In genomic region chr20:23361651-23362391, GRCh38 we compare ENCODE assay signal across 1 cellular context.
TF ChIP-seq lines count a peak whose summit lies in the region.

Gene GZF1 (plus strand): TSS chr20:23362182. CDS start chr20:23364384, 2,202 bp downstream.

TF ChIP-seq in HepG2, 621 proteins besides CTCF, POLR2A, EP300 and RAD21 (continued from another document and continues in another):
- TF ChIP-seq GPBP1L1 (CRISPR knock-in tag; IDR thresholded peaks at IDR 0.05) (no peak), HDAC1 (CRISPR knock-in tag; IDR thresholded peaks at IDR 0.05) (peak; percentile 100), FOSL2 (CRISPR knock-in tag; IDR thresholded peaks at IDR 0.05) (peak; percentile 91), ZNF44 (CRISPR knock-in tag; IDR thresholded peaks at IDR 0.05) (peak; percentile 99; the same call in 1 of the 2 replicates), ZNF740 (CRISPR knock-in tag; IDR thresholded peaks at IDR 0.05) (peak; percentile 47; the same call in 1 of the 2 replicates), ZBTB40 (IDR thresholded peaks at IDR 0.05) (no peak), ZBTB40 (CRISPR knock-in tag; IDR thresholded peaks at IDR 0.05) (peak; percentile 96), ZSCAN9 (CRISPR knock-in tag; IDR thresholded peaks at IDR 0.05; ENCODE audit: borderline replicate concordance) (no peak; the same call in 1 of the 2 replicates), ADNP (CRISPR knock-in tag; IDR thresholded peaks at IDR 0.05) (no peak), ZNF7 (CRISPR knock-in tag; IDR thresholded peaks at IDR 0.05) (no peak), JUND (CRISPR knock-in tag; IDR thresholded peaks at IDR 0.05) (peak; percentile 97), ZBTB39 (CRISPR knock-in tag; IDR thresholded peaks at IDR 0.05) (peak; percentile 79; the same call in 1 of the 2 replicates), ATF3 (CRISPR knock-in tag; IDR thresholded peaks at IDR 0.05) (peak; percentile 100), ZNF607 (CRISPR knock-in tag; IDR thresholded peaks at IDR 0.05; ENCODE audit: borderline replicate concordance) (peak; percentile 99), SMC3 (IDR thresholded peaks at IDR 0.05; ENCODE audit: low read length) (peak; percentile 76; the same call in 1 of the 2 replicates), ZNF207 (IDR thresholded peaks at IDR 0.05; ENCODE audit: borderline replicate concordance) (no peak), SIX4 (CRISPR knock-in tag; IDR thresholded peaks at IDR 0.05) (peak; percentile 98), ZNF75D (CRISPR knock-in tag; IDR thresholded peaks at IDR 0.05; ENCODE audit: borderline replicate concordance) (no peak), HNRNPLL (IDR thresholded peaks at IDR 0.05; ENCODE audit: low read depth, low read length, poor library complexity, severe bottlenecking) (peak; percentile 92), NBN (conservative IDR thresholded peaks at IDR 0.05) (no peak), ZNF776 (CRISPR knock-in tag; IDR thresholded peaks at IDR 0.05) (peak; percentile 97), ZBTB7B (CRISPR knock-in tag; IDR thresholded peaks at IDR 0.05) (no peak; the same call in 1 of the 2 replicates), BATF2 (CRISPR knock-in tag; IDR thresholded peaks at IDR 0.05) (peak; percentile 92; the same call in 1 of the 2 replicates), ZNF253 (CRISPR knock-in tag; IDR thresholded peaks at IDR 0.05; ENCODE audit: borderline replicate concordance) (peak; percentile 96), RBFOX2 (IDR thresholded peaks at IDR 0.05; ENCODE audit: low read depth, low read length) (peak; percentile 100), PHF20 (CRISPR knock-in tag; IDR thresholded peaks at IDR 0.05) (peak; percentile 95), ZNF569 (CRISPR knock-in tag; IDR thresholded peaks at IDR 0.05; ENCODE audit: borderline replicate concordance) (peak; percentile 69; the same call in 1 of the 2 replicates), HINFP (CRISPR knock-in tag; IDR thresholded peaks at IDR 0.05; ENCODE audit: low read depth) (no peak; the same call in none of the 2 replicates), REL (CRISPR knock-in tag; conservative IDR thresholded peaks at IDR 0.05) (peak; percentile 96), ZNF350 (CRISPR knock-in tag; IDR thresholded peaks at IDR 0.05; ENCODE audit: borderline replicate concordance, low read depth) (peak; percentile 97), ATF7-NPFF (CRISPR knock-in tag; IDR thresholded peaks at IDR 0.05; ENCODE audit: low read depth) (peak; percentile 89), ATAD3A (CRISPR knock-in tag; IDR thresholded peaks at IDR 0.05) (peak; percentile 30; the same call in 1 of the 2 replicates), PHF5A (CRISPR knock-in tag; IDR thresholded peaks at IDR 0.05; ENCODE audit: low read depth, unreplicated experiment) (peak; percentile 66), SOX6 (IDR thresholded peaks at IDR 0.05) (no peak), SOX6 (CRISPR knock-in tag; IDR thresholded peaks at IDR 0.05) (peak; percentile 92), ZNF883 (CRISPR knock-in tag; IDR thresholded peaks at IDR 0.05; ENCODE audit: not compliant biosample characterization) (peak; percentile 99), ZNF142 (CRISPR knock-in tag; IDR thresholded peaks at IDR 0.05) (peak; percentile 76; the same call in 1 of the 2 replicates), ZNF781 (CRISPR knock-in tag; IDR thresholded peaks at IDR 0.05; ENCODE audit: borderline replicate concordance, not compliant biosample characterization) (peak; percentile 93), ATM (IDR thresholded peaks at IDR 0.05; ENCODE audit: borderline replicate concordance) (no peak)
